In the genomic region with DNA sequence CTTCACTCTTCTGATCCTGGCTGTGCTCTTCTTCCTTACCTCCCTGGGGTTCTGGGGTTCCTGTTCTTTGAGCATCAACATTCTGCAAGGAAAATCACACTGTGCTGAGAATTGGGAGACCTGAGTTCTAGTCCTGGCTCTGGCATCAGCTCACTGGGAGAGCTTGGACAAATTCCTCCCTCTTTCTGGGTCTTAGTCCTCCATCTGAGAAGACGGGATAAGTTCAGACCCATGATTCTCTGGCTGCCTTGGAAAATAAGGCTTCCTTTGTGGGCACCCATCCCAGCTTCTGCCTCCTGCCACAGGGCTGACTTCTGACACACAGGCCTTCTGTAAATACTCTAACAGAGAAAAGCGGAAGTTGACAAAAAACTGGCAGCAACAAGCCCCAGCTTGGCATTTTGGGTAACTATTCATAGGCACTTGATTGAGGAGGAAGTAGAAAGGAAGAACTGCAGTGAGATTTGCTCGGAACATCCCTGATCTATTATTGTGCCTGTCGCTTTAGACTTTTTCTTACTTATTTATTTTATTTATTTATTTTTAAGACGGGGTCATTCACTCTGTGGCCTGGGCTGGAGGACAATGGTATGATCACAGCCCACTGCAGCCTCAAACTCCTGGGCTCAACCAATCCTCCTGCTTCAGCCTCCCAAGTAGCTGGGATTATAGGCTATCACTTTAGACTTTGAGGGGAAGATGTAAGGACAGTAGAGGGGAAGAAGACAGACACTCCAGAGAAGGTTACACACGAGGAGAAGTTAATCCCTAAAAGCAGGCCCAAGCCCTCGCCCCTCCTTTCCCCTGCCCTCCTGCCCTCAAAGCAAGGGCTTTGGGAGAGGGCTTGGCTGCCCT, we compare ENCODE assay signal across 1 cellular context.
TF ChIP-seq lines count a peak whose summit lies in the region.

No MANE protein-coding gene starts in this region.

TF ChIP-seq in SK-N-SH, 30 proteins besides CTCF, POLR2A, EP300 and RAD21 (continued from another document):
- TF ChIP-seq, protein P1, sequence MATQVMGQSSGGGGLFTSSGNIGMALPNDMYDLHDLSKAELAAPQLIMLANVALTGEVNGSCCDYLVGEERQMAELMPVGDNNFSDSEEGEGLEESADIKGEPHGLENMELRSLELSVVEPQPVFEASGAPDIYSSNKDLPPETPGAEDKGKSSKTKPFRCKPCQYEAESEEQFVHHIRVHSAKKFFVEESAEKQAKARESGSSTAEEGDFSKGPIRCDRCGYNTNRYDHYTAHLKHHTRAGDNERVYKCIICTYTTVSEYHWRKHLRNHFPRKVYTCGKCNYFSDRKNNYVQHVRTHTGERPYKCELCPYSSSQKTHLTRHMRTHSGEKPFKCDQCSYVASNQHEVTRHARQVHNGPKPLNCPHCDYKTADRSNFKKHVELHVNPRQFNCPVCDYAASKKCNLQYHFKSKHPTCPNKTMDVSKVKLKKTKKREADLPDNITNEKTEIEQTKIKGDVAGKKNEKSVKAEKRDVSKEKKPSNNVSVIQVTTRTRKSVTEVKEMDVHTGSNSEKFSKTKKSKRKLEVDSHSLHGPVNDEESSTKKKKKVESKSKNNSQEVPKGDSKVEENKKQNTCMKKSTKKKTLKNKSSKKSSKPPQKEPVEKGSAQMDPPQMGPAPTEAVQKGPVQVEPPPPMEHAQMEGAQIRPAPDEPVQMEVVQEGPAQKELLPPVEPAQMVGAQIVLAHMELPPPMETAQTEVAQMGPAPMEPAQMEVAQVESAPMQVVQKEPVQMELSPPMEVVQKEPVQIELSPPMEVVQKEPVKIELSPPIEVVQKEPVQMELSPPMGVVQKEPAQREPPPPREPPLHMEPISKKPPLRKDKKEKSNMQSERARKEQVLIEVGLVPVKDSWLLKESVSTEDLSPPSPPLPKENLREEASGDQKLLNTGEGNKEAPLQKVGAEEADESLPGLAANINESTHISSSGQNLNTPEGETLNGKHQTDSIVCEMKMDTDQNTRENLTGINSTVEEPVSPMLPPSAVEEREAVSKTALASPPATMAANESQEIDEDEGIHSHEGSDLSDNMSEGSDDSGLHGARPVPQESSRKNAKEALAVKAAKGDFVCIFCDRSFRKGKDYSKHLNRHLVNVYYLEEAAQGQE (IDR thresholded peaks at IDR 0.05; ENCODE audit: low read depth, low read length) = no peak
- TF ChIP-seq MEF2A (IDR thresholded peaks at IDR 0.05; ENCODE audit: borderline replicate concordance, low read depth) = no peak
- TF ChIP-seq NFIC (IDR thresholded peaks at IDR 0.05; ENCODE audit: borderline replicate concordance) = no peak
- no peak for TF ChIP-seq SMC3 (IDR thresholded peaks at IDR 0.05; ENCODE audit: low read depth, low read length)
- TF ChIP-seq TCF12 (IDR thresholded peaks at IDR 0.05) = no peak
- TF ChIP-seq, protein P2, sequence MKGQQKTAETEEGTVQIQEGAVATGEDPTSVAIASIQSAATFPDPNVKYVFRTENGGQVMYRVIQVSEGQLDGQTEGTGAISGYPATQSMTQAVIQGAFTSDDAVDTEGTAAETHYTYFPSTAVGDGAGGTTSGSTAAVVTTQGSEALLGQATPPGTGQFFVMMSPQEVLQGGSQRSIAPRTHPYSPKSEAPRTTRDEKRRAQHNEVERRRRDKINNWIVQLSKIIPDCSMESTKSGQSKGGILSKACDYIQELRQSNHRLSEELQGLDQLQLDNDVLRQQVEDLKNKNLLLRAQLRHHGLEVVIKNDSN (IDR thresholded peaks at IDR 0.05; ENCODE audit: borderline replicate concordance, low read depth) = no peak
- TF ChIP-seq, protein P3, sequence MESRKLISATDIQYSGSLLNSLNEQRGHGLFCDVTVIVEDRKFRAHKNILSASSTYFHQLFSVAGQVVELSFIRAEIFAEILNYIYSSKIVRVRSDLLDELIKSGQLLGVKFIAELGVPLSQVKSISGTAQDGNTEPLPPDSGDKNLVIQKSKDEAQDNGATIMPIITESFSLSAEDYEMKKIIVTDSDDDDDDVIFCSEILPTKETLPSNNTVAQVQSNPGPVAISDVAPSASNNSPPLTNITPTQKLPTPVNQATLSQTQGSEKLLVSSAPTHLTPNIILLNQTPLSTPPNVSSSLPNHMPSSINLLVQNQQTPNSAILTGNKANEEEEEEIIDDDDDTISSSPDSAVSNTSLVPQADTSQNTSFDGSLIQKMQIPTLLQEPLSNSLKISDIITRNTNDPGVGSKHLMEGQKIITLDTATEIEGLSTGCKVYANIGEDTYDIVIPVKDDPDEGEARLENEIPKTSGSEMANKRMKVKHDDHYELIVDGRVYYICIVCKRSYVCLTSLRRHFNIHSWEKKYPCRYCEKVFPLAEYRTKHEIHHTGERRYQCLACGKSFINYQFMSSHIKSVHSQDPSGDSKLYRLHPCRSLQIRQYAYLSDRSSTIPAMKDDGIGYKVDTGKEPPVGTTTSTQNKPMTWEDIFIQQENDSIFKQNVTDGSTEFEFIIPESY (IDR thresholded peaks at IDR 0.05; ENCODE audit: borderline replicate concordance, low read depth) = no peak
- TF ChIP-seq, protein P4, sequence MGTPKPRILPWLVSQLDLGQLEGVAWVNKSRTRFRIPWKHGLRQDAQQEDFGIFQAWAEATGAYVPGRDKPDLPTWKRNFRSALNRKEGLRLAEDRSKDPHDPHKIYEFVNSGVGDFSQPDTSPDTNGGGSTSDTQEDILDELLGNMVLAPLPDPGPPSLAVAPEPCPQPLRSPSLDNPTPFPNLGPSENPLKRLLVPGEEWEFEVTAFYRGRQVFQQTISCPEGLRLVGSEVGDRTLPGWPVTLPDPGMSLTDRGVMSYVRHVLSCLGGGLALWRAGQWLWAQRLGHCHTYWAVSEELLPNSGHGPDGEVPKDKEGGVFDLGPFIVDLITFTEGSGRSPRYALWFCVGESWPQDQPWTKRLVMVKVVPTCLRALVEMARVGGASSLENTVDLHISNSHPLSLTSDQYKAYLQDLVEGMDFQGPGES (IDR thresholded peaks at IDR 0.05; ENCODE audit: low read depth, low read length) = no peak
- TF ChIP-seq EZH2phosphoT487 (IDR thresholded peaks at IDR 0.05; ENCODE audit: borderline replicate concordance, low read depth) = no peak
- TF ChIP-seq TAF1 (IDR thresholded peaks at IDR 0.05; ENCODE audit: borderline replicate concordance, low read depth, low read length) = no peak
